In genomic region chr12:94769040-94769420, GRCh38 we compare ENCODE assay signal across 1 cellular context.
TF ChIP-seq lines count a peak whose summit lies in the region.

No MANE protein-coding gene starts in this region.

TF ChIP-seq in WTC11, 78 proteins besides CTCF, POLR2A, EP300 and RAD21 (continued from another document):
- no peak for TF ChIP-seq USF2 (CRISPR knock-in tag; IDR thresholded peaks at IDR 0.05)
- TF ChIP-seq ZNF671 (CRISPR knock-in tag; IDR thresholded peaks at IDR 0.05), result no peak
- no peak for TF ChIP-seq CREM (CRISPR knock-in tag; IDR thresholded peaks at IDR 0.05)
TF ChIP-seq in WTC11: peak in this region for 0.
